Comparison of ENCODE assay signal across 9 cellular contexts in genomic region chr1:229221106-229222019, GRCh38. TPM values are rescaled to one million over a fixed set of nuclear protein-coding genes. Genes with fewer than 3 reads are reported as not detected.
DNase-seq lines count a peak whose midpoint lies in the region; ATAC-seq and TF ChIP-seq lines count a peak whose summit lies in the region.
"Had no signal": no experiment of that assay in that cellular context is flagged by ENCODE, and none has a peak within 500 bp of the region (broad histone marks: within the 10 kb centered on the region; RNA-seq: fewer than 3 reads in every experiment).

No MANE protein-coding gene starts in this region.

- H3K4me1 Mint-ChIP-seq in CD8-positive, alpha-beta T cell (ENCODE audit: low read depth), result no peaks in the 10 kb centered on the region

- H3K36me3 ChIP-seq in CD8-positive, alpha-beta T cell (ENCODE audit: insufficient read depth, low read length), result no peaks in the 10 kb centered on the region
- H3K36me3 ChIP-seq: ascending aorta had no signal

- H3K27ac ChIP-seq in CD8-positive, alpha-beta T cell (ENCODE audit: low read depth, low read length), result no peak overlapping the region

- intact Hi-C loops in posterior vena cava (cut with DNase I), result loop anchor here (10.0 kb wide), 3 partner anchors 157 to 557 kb away; partner anchors contain the start of gene RHOU (in 1 of the 2)
- intact Hi-C loops in CD8-positive, alpha-beta T cell (cut with DNase I, micrococcal nuclease), result no loop called here

- H3K4me3 ChIP-seq in LNCaP clone FGC (ENCODE audit: low read depth, low read length), result 0 out of 2 replicates have a peak overlapping the region, but pooled peaks have one; percentile 2
- H3K4me3 ChIP-seq in CD8-positive, alpha-beta T cell (ENCODE audit: low read depth, low read length), result no peak overlapping the region
- H3K4me3 ChIP-seq: ascending aorta had no signal

- no peaks in the 10 kb centered on the region for H3K27me3 ChIP-seq in CD8-positive, alpha-beta T cell (ENCODE audit: insufficient read depth, low read length)
- H3K27me3 ChIP-seq: ascending aorta had no signal

- POLR2A ChIA-PET in CD8-positive, alpha-beta T cell (lab: Charles Lee), result interaction anchor here (1.0 kb wide), 1 partner anchor 23 kb away, joined by 3 read pairs; no protein-coding TSS in a partner anchor

- H3K4me3 Mint-ChIP-seq in CD8-positive, alpha-beta T cell, result no peak overlapping the region

- ATAC-seq in CD8-positive, alpha-beta T cell, result no peak

- H3K9me3 ChIP-seq in CD8-positive, alpha-beta T cell (ENCODE audit: low read length), result no peaks in the 10 kb centered on the region
- H3K9me3 ChIP-seq: ascending aorta had no signal

- H3K4me1 ChIP-seq in CD8-positive, alpha-beta T cell (ENCODE audit: insufficient read depth, low read length), result no peaks in the 10 kb centered on the region

- H3K36me3 Mint-ChIP-seq in CD8-positive, alpha-beta T cell, result no peaks in the 10 kb centered on the region

- H3K9me3 Mint-ChIP-seq in CD8-positive, alpha-beta T cell, result no peaks in the 10 kb centered on the region

- no peak for TF ChIP-seq CTCF in LNCaP clone FGC (IDR thresholded peaks at IDR 0.05; ENCODE audit: control insufficient read depth, extremely low read depth, insufficient read depth)
- TF ChIP-seq CTCF in CD8-positive, alpha-beta T cell (IDR thresholded peaks at IDR 0.05), result no peak

- H3K27ac Mint-ChIP-seq in CD8-positive, alpha-beta T cell, result no peak overlapping the region

- CTCF ChIA-PET in CD8-positive, alpha-beta T cell (lab: Charles Lee), result no interaction called here

- peak; percentile 95 for DNase-seq in LNCaP clone FGC (ENCODE audit: low read depth)
- DNase-seq in NCI-H460 (ENCODE audit: extremely low read depth, low read depth), result peak; percentile 89
- DNase-seq in dedifferentiated amniotic fluid mesenchymal stem cell (ENCODE audit: extremely low spot score), result peak; percentile 39
- DNase-seq in smooth muscle cell of the brain vasculature (ENCODE audit: low read depth, low spot score), result peak; percentile 21
- DNase-seq in activated CD8-positive, alpha-beta memory T cell treated with anti-CD3 and anti-CD28 coated beads, Interleukin-2, amount 50 U/mL, for 4 hours, result no peak
- no peak for DNase-seq in posterior vena cava (ENCODE audit: low spot score)
- no peak for DNase-seq in CD8-positive, alpha-beta T cell
- no peak for DNase-seq in midbrain (lab: John Stamatoyannopoulos, UW)

- no peaks in the 10 kb centered on the region for H3K27me3 Mint-ChIP-seq in CD8-positive, alpha-beta T cell (ENCODE audit: low read depth)

RNA-seq across cellular contexts. Expression of gene RAB4A, which starts 49.5 kb away (rescaled TPM):
- 24.2 and 39.2 TPM in 2 replicates for total RNA-seq in NCI-H460 (2014; rRNA removed; shearing (Covaris generic))
- 34.2 and 43.3 TPM in 2 replicates for polyA plus RNA-seq in NCI-H460 (2014; cell fraction: nucleus; rRNA removed)
- 10 to 100 TPM; 56.2 to 58.9 TPM for total RNA-seq in posterior vena cava
- 10 to 100 TPM; 26.7 to 29.7 TPM for total RNA-seq in CD8-positive, alpha-beta T cell

Comparison
In these comparisons a context has a peak if more than half of its experiments do, and no peak if none do; other contexts are left out.
1. DNase-seq: peak in LNCaP clone FGC (single experiment), NCI-H460 (single experiment), dedifferentiated amniotic fluid mesenchymal stem cell (single experiment) and smooth muscle cell of the brain vasculature (single experiment); none in activated CD8-positive, alpha-beta memory T cell treated with anti-CD3 and anti-CD28 coated beads, Interleukin-2, amount 50 U/mL, for 4 hours (single experiment), posterior vena cava (single experiment), CD8-positive, alpha-beta T cell (0 of 7) and midbrain (single experiment).
2. intact Hi-C loops: an anchor here in posterior vena cava (10.0 kb wide); none called in CD8-positive, alpha-beta T cell.